13 cellular contexts compared by ENCODE assay signal in genomic region chr22:29310065-29310862, GRCh38. TPM values are rescaled to one million over a fixed set of nuclear protein-coding genes. Genes with fewer than 3 reads are reported as not detected.
DNase-seq lines count a peak whose midpoint lies in the region; TF ChIP-seq lines count a peak whose summit lies in the region.
"Had no signal": no experiment of that assay in that cellular context is flagged by ENCODE, and none has a peak within 500 bp of the region (broad histone marks: within the 10 kb centered on the region; RNA-seq: fewer than 3 reads in every experiment).

No MANE protein-coding gene starts in this region.

- no peak overlapping the region for H3K4me3 Mint-ChIP-seq in mesothelial cell of epicardium
- H3K4me3 Mint-ChIP-seq: activated B cell treated with CpG ODN at 0.5 μM for 24 hours had no signal

- H3K4me1 Mint-ChIP-seq in mesothelial cell of epicardium = peaks cover 19% of the 10 kb centered on the region

- TF ChIP-seq CTCF in colonic mucosa (IDR thresholded peaks at IDR 0.05) = no peak
- no peak for TF ChIP-seq CTCF in mesothelial cell of epicardium (IDR thresholded peaks at IDR 0.05; ENCODE audit: unreplicated experiment)
- TF ChIP-seq CTCF in thyroid gland (IDR thresholded peaks at IDR 0.05) = no peak

- no peaks in the 10 kb centered on the region for H3K9me3 ChIP-seq in colonic mucosa
- no peaks in the 10 kb centered on the region for H3K9me3 ChIP-seq in thyroid gland
- H3K9me3 ChIP-seq: MG63 had no signal

- no peaks in the 10 kb centered on the region for H3K36me3 ChIP-seq in colonic mucosa
- H3K36me3 ChIP-seq in thyroid gland = no peaks in the 10 kb centered on the region

- H3K27me3 ChIP-seq in colonic mucosa (peaks cover 12% of the 10 kb centered on the region), thyroid gland (peaks cover 17% of the 10 kb centered on the region)

- H3K9me3 Mint-ChIP-seq in mesothelial cell of epicardium = no peaks in the 10 kb centered on the region
- H3K9me3 Mint-ChIP-seq: activated B cell treated with CpG ODN at 0.5 μM for 24 hours had no signal

- intact Hi-C loops in colonic mucosa (cut with DNase I) (no loop called here), thyroid gland (cut with DNase I) (loop anchor here (10.0 kb wide), 1 partner anchor 75 kb away; the partner anchor contains the start of gene AP1B1)

- peaks cover 27% of the 10 kb centered on the region for H3K27me3 Mint-ChIP-seq in mesothelial cell of epicardium (ENCODE audit: low read depth)

- H3K9ac ChIP-seq in colonic mucosa (ENCODE audit: low read depth in 2 of 2, low read length in 2 of 2) = peak overlapping the region; percentile 24 to 26

- H3K27ac ChIP-seq in colonic mucosa = no peak overlapping the region
- peak overlapping the region; percentile 43 to 71 (median 70) for H3K27ac ChIP-seq in thyroid gland

- WGBS in thyroid gland, 2 donors = 68 to 79% methylated on average over 18 to 19 of the region's 28 CpGs

- H3K27ac Mint-ChIP-seq in mesothelial cell of epicardium = peak overlapping the region; percentile 43
- H3K27ac Mint-ChIP-seq: activated B cell treated with CpG ODN at 0.5 μM for 24 hours had no signal

- H3K36me3 Mint-ChIP-seq in mesothelial cell of epicardium = peaks cover 3% of the 10 kb centered on the region
- H3K36me3 Mint-ChIP-seq: naive thymus-derived CD8-positive, alpha-beta T cell had no signal

- H3K4me1 ChIP-seq in colonic mucosa (peaks cover 42% of the 10 kb centered on the region), thyroid gland (peaks cover 24 to 73% of the 10 kb centered on the region in 2 donors)

- DNase-seq in DMS53 (lab: John Stamatoyannopoulos, UW) (peak; percentile 69), DMS53 treated with DMSO at 0.1 percent for 48 hours (lab: John Stamatoyannopoulos, UW; ENCODE audit: unreplicated experiment) (no peak), colonic mucosa (no peak), mesothelial cell of epicardium (ENCODE audit: low spot score in 2 of 2, unreplicated experiment in 2 of 2) (no peak), thyroid gland (peak; percentile 61 to 64), OCI-M2 (lab: John Stamatoyannopoulos, UW; ENCODE audit: unreplicated experiment) (no peak), COLO829 (ENCODE audit: low spot score) (no peak)
- no peak for DNase-seq in activated CD4-positive, alpha-beta T cell treated with anti-CD3 and anti-CD28 coated beads, Interleukin-2, amount 50 U/mL, for 48 hours
- DNase-seq: activated B cell treated with CpG ODN at 0.5 μM for 24 hours had no signal

- H3K4me3 ChIP-seq in colonic mucosa (no peak overlapping the region), thyroid gland (replicated peaks in 1 of 3) (no peak overlapping the region)
- H3K4me3 ChIP-seq: MG63 had no signal

- no peak for TF ChIP-seq POLR2A in thyroid gland (IDR thresholded peaks at IDR 0.05)

RNA-seq across cellular contexts. Expression of gene GAS2L1, which starts 3.8 kb away (rescaled TPM):
- total RNA-seq in colonic mucosa (10 to 100 TPM; 16.6 to 41.1 TPM), mesothelial cell of epicardium (13.4 to 14.6 TPM (median 13.6 TPM) in 3 replicates), thyroid gland (10 to 100 TPM in 3 of 4 donors, 1 to 10 TPM in 1; 9.3 to 22.2 (median 15.7) TPM)
- total RNA-seq: activated B cell treated with CpG ODN at 0.5 μM for 24 hours; naive thymus-derived CD8-positive, alpha-beta T cell had no signal

RNA-seq across cellular contexts. Expression of gene RASL10A, which starts 5.2 kb away (rescaled TPM):
- total RNA-seq in colonic mucosa = 1 to 10 TPM in 1 of 2 donors, under 1 TPM in 1; 0.42 to 1.3 TPM
- 2.5 to 3.8 TPM (median 3.1 TPM) in 3 replicates for total RNA-seq in mesothelial cell of epicardium
- total RNA-seq in thyroid gland = 1 to 10 TPM in 1 of 4 donors, under 1 TPM in 1, not detected in 2; 0.67 to 1.7 TPM
- total RNA-seq: A172, foreskin keratinocyte had no signal

RNA-seq across cellular contexts. Expression of gene EWSR1, which starts 42.2 kb away (rescaled TPM):
- total RNA-seq in colonic mucosa = 100 to 1,000 TPM; 145 to 236 TPM
- total RNA-seq in mesothelial cell of epicardium = 364 to 381 TPM (median 379 TPM) in 3 replicates
- total RNA-seq in thyroid gland = 100 to 1,000 TPM; 205 to 290 (median 258) TPM

RNA-seq across cellular contexts. Expression of gene RHBDD3, which starts 42.5 kb away (rescaled TPM):
- total RNA-seq in colonic mucosa (10 to 100 TPM; 15.4 to 32.0 TPM), mesothelial cell of epicardium (55.9 to 59.6 TPM (median 58.0 TPM) in 3 replicates), thyroid gland (10 to 100 TPM; 27.8 to 54.9 (median 48.9) TPM)

Comparison
In these comparisons a context has a peak if more than half of its experiments do, and no peak if none do; other contexts are left out.
1. DNase-seq: peak in DMS53 (single experiment) and thyroid gland (2 of 2); none in DMS53 treated with DMSO at 0.1 percent for 48 hours (single experiment), colonic mucosa (single experiment), mesothelial cell of epicardium (0 of 2), OCI-M2 (single experiment), COLO829 (single experiment) and activated CD4-positive, alpha-beta T cell treated with anti-CD3 and anti-CD28 coated beads, Interleukin-2, amount 50 U/mL, for 48 hours (0 of 2).